13 cellular contexts compared by ENCODE assay signal in the genomic region with DNA sequence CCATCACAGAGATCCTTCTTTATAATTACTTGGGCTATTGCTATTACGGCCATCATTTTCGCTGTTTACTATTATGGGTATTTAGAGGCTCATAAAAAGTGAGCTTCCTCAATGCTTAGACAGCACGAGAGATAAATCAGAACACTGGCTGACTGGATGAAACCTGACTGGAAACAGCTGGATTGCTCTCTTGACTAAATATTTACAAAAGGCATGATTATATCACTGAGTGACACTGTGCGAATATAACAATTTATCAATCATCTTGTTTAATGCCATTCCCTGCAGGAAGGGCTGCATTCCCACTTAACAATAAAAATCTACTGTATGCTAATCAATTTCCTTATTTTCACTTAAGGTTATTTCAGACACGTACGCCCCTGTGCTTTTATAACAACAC.
"Had no signal": no experiment of that assay in that cellular context is flagged by ENCODE, and none has a peak within 500 bp of the region (broad histone marks: within the 10 kb centered on the region; RNA-seq: fewer than 3 reads in every experiment).

No MANE protein-coding gene starts in this region.

- H3K4me3 ChIP-seq: ascending aorta, coronary artery, upper lobe of right lung had no signal

- H3K4me1 ChIP-seq: ascending aorta, upper lobe of right lung had no signal

- H3K9me3 ChIP-seq: upper lobe of right lung had no signal

- ATAC-seq: activated T-cell treated with anti-CD3 and anti-CD28 coated beads, Interleukin-2, amount 50 U/mL, for 72 hours; natural killer cell; upper lobe of right lung had no signal

- DNase-seq: activated CD4-positive, alpha-beta T cell treated with anti-CD3 and anti-CD28 coated beads, Interleukin-2, amount 50 U/mL, for 4 hours; activated effector memory CD4-positive, alpha-beta T cell treated with anti-CD3 and anti-CD28 coated beads, Interleukin-2, amount 50 U/mL, for 16 hours; activated naive CD4-positive, alpha-beta T cell treated with anti-CD3 and anti-CD28 coated beads, Interleukin-2, amount 50 U/mL, for 16 hours; activated T-cell treated with anti-CD3 and anti-CD28 coated beads, Interleukin-2, amount 50 U/mL, for 72 hours; mesendoderm; natural killer cell; stimulated activated CD4-positive, alpha-beta T cell treated with anti-CD3 and anti-CD28 coated beads, Interleukin-12 subunit alpha, Interleukin-12 subunit beta, amount 100 ng/mL, for 4 hours; stimulated activated CD4-positive, alpha-beta T cell treated with anti-CD3 and anti-CD28 coated beads, Interleukin-1b, Interleukin-23, amount 100 ng/mL, for 48 hours; stimulated activated CD8-positive, alpha-beta memory T cell treated with anti-CD3 and anti-CD28 coated beads, Interleukin-4, amount 100 ng/mL, for 48 hours; stimulated activated naive CD4-positive, alpha-beta T cell; upper lobe of right lung had no signal

- H3K36me3 ChIP-seq: ascending aorta, upper lobe of right lung had no signal
